Comparison of ENCODE assay signal across 9 cellular contexts in genomic region chr15:76286231-76286879, GRCh38. TPM values are rescaled to one million over a fixed set of nuclear protein-coding genes. Genes with fewer than 3 reads are reported as not detected.
DNase-seq lines count a peak whose midpoint lies in the region; ATAC-seq and TF ChIP-seq lines count a peak whose summit lies in the region.
"Had no signal": no experiment of that assay in that cellular context is flagged by ENCODE, and none has a peak within 500 bp of the region (broad histone marks: within the 10 kb centered on the region; RNA-seq: fewer than 3 reads in every experiment).

No MANE protein-coding gene starts in this region.

- peaks cover 74 to 100% (median 88%) of the 10 kb centered on the region in 11 experiments for H3K36me3 ChIP-seq in BLaER1 treated with 17β-estradiol and CSF1 and Interleukin-3, amounts not matched to agents 10 nM and 100 nM
- peaks cover 0 to 86% (median 76%) of the 10 kb centered on the region in 9 donors for H3K36me3 ChIP-seq in heart left ventricle

- 65 to 74% (median 71%) methylated on average over 4 of the region's 4 CpGs for WGBS in heart left ventricle, 4 donors

- H3K27me3 ChIP-seq in BLaER1 treated with 17β-estradiol and CSF1 and Interleukin-3, amounts not matched to agents 10 nM and 100 nM = no peaks in the 10 kb centered on the region
- H3K27me3 ChIP-seq in heart left ventricle = no peaks in the 10 kb centered on the region
- H3K27me3 ChIP-seq: heart right ventricle had no signal

- peak; percentile 35 for DNase-seq in iris pigment epithelial cell (ENCODE audit: low read depth)
- no peak for DNase-seq in NCI-H2227 treated with DMSO at 0.1 percent for 48 hours (lab: John Stamatoyannopoulos, UW)
- DNase-seq in heart left ventricle = no peak
- no peak for DNase-seq in NOMO-1 treated with DMSO at 0.1 percent for 48 hours (lab: John Stamatoyannopoulos, UW; ENCODE audit: unreplicated experiment)
- DNase-seq in NCI-H345 treated with DMSO at 0.1 percent for 48 hours (lab: John Stamatoyannopoulos, UW; ENCODE audit: unreplicated experiment) = no peak
- DNase-seq: heart right ventricle had no signal

- H3K4me3 ChIP-seq in BLaER1 treated with 17β-estradiol and CSF1 and Interleukin-3, amounts not matched to agents 10 nM and 100 nM = no peak overlapping the region; a peak in 1 of 20 replicates
- H3K4me3 ChIP-seq in heart left ventricle = no peak overlapping the region
- H3K4me3 ChIP-seq: heart right ventricle had no signal

- H3K4me2 ChIP-seq in BLaER1 treated with 17β-estradiol and CSF1 and Interleukin-3, amounts not matched to agents 10 nM and 100 nM = peak overlapping the region; percentile 30 to 72 (median 47); a peak in 20 of 22 replicates

- no peaks in the 10 kb centered on the region for H3K27me3 Mint-ChIP-seq in T-helper 1 cell treated with Interleukin-12 subunit alpha and Interleukin-12 subunit beta and Interleukin-4 antibody, amounts not matched to agents 30 μg/mL and 1 μg/mL, for 36 hours (ENCODE audit: low read depth)

- TF ChIP-seq POLR2A in heart left ventricle (IDR thresholded peaks at IDR 0.05) = no peak

- peak overlapping the region in 2 of 11 experiments; percentile 9 to 14; a peak in 1 of 22 replicates for H3K9ac ChIP-seq in BLaER1 treated with 17β-estradiol and CSF1 and Interleukin-3, amounts not matched to agents 10 nM and 100 nM

- peaks cover 29% of the 10 kb centered on the region for H3K36me3 Mint-ChIP-seq in T-helper 1 cell treated with Interleukin-12 subunit alpha and Interleukin-12 subunit beta and Interleukin-4 antibody, amounts not matched to agents 30 μg/mL and 1 μg/mL, for 36 hours (ENCODE audit: low read depth)

- peak overlapping the region; percentile 68 for H3K4me3 Mint-ChIP-seq in T-helper 1 cell treated with Interleukin-12 subunit alpha and Interleukin-12 subunit beta and Interleukin-4 antibody, amounts not matched to agents 30 μg/mL and 1 μg/mL, for 36 hours

- peaks cover 21% of the 10 kb centered on the region for H3K4me1 Mint-ChIP-seq in T-helper 1 cell treated with Interleukin-12 subunit alpha and Interleukin-12 subunit beta and Interleukin-4 antibody, amounts not matched to agents 30 μg/mL and 1 μg/mL, for 36 hours (ENCODE audit: low read depth)

- H3K9me3 Mint-ChIP-seq in T-helper 1 cell treated with Interleukin-12 subunit alpha and Interleukin-12 subunit beta and Interleukin-4 antibody, amounts not matched to agents 30 μg/mL and 1 μg/mL, for 36 hours = no peaks in the 10 kb centered on the region

- H3K4me1 ChIP-seq in BLaER1 treated with 17β-estradiol and CSF1 and Interleukin-3, amounts not matched to agents 10 nM and 100 nM = peaks cover 5 to 28% (median 17%) of the 10 kb centered on the region in 10 experiments; a peak in 15 of 20 replicates
- peaks cover 0 to 16% (median 0%) of the 10 kb centered on the region in 12 donors for H3K4me1 ChIP-seq in heart left ventricle

- H3K9me3 ChIP-seq in BLaER1 treated with 17β-estradiol and CSF1 and Interleukin-3, amounts not matched to agents 10 nM and 100 nM (replicated peaks in 1 of 11) = no peaks in the 10 kb centered on the region
- no peaks in the 10 kb centered on the region for H3K9me3 ChIP-seq in heart left ventricle
- H3K9me3 ChIP-seq: heart right ventricle had no signal

- no peak overlapping the region for H3K27ac ChIP-seq in BLaER1 treated with 17β-estradiol and CSF1 and Interleukin-3, amounts not matched to agents 10 nM and 100 nM
- peak overlapping the region in 1 of 12 donors; percentile 9 for H3K27ac ChIP-seq in heart left ventricle

- intact Hi-C loops in heart left ventricle (cut with DNase I) = loop anchor here in 1 of 10 donors (10.0 kb wide), 1 partner anchor 52 kb away; no protein-coding TSS in a partner anchor

- ATAC-seq in GM19452 (IDR thresholded peaks at IDR 0.05; ENCODE audit: unreplicated experiment) (peak; percentile 69), heart left ventricle (no peak)
- ATAC-seq: heart right ventricle had no signal

- H4K20me1 ChIP-seq in BLaER1 treated with 17β-estradiol and CSF1 and Interleukin-3, amounts not matched to agents 10 nM and 100 nM = peaks cover 18 to 54% (median 43%) of the 10 kb centered on the region in 11 experiments; a peak in 18 of 22 replicates

- H3K27ac Mint-ChIP-seq in T-helper 1 cell treated with Interleukin-12 subunit alpha and Interleukin-12 subunit beta and Interleukin-4 antibody, amounts not matched to agents 30 μg/mL and 1 μg/mL, for 36 hours = peak overlapping the region; percentile 34

- TF ChIP-seq CTCF in heart left ventricle (IDR thresholded peaks at IDR 0.05) = no peak

RNA-seq across cellular contexts. Expression of gene ETFA, which starts 24.9 kb away (rescaled TPM):
- 100 to 1,000 TPM; 244 to 536 (median 369) TPM for total RNA-seq in heart left ventricle
- polyA plus RNA-seq in heart left ventricle = 100 to 1,000 TPM; 210 to 217 TPM

RNA-seq across cellular contexts. Expression of gene ISL2, which starts 50.2 kb away (rescaled TPM):
- total RNA-seq in heart left ventricle = not detected
- polyA plus RNA-seq in heart left ventricle = not detected
- polyA plus RNA-seq: heart right ventricle had no signal
